12 cellular contexts compared by ENCODE assay signal in genomic region chr19:33395561-33396550, GRCh38. TPM values are rescaled to one million over a fixed set of nuclear protein-coding genes. Genes with fewer than 3 reads are reported as not detected.
DNase-seq lines count a peak whose midpoint lies in the region; ATAC-seq and TF ChIP-seq lines count a peak whose summit lies in the region.
"Had no signal": no experiment of that assay in that cellular context is flagged by ENCODE, and none has a peak within 500 bp of the region (broad histone marks: within the 10 kb centered on the region; RNA-seq: fewer than 3 reads in every experiment).

No MANE protein-coding gene starts in this region.

- no peak overlapping the region for H3K4me3 Mint-ChIP-seq in GM23338
- no peak overlapping the region for H3K4me3 Mint-ChIP-seq in stimulated activated memory B cell treated with anti-CD40 and anti-IgM and Interleukin-4, amounts not matched to agents 10 μg/mL and 1 μg/mL and 100 μg/mL, for 72 hours
- H3K4me3 Mint-ChIP-seq: activated B cell treated with CpG ODN at 0.5 μM for 24 hours; activated T-helper 1 cell treated with anti-CD3 and anti-CD28 coated beads, Interleukin-12 subunit alpha, Interleukin-12 subunit beta, Interleukin-2, Interleukin-4 antibody, amounts not matched to agents 30 ng/mL and 10 ng/mL and 1 ng/mL, durations not matched to agents 14 hours and 24 hours and 36 hours had no signal

- no peaks in the 10 kb centered on the region for H4K20me1 ChIP-seq in GM23338 (replicated peaks; ENCODE audit: insufficient read depth)

- no peaks in the 10 kb centered on the region for H3F3A ChIP-seq in GM23338 (replicated peaks; ENCODE audit: low read depth)

- ATAC-seq in GM23338 (no peak), lower lobe of right lung (peak; percentile 6 to 26)
- ATAC-seq in stimulated activated memory B cell treated with anti-CD40 and anti-IgM and Interleukin-4, amounts not matched to agents 10 μg/mL and 1 μg/mL and 100 μg/mL, for 72 hours, result no peak

- intact Hi-C loops in lower lobe of right lung (cut with DNase I), result no loop called here
- intact Hi-C loops in thyroid gland (cut with DNase I), result no loop called here

- no peak overlapping the region for H2AFZ ChIP-seq in GM23338
- H2AFZ ChIP-seq: hepatocyte had no signal

- TF ChIP-seq CTCF in GM23338 (conservative IDR thresholded peaks at IDR 0.05; ENCODE audit: low read depth in 2 of 2) (no peak), cardiac fibroblast (IDR thresholded peaks at IDR 0.05; ENCODE audit: low read depth, low read length) (no peak), lower lobe of right lung (IDR thresholded peaks at IDR 0.05) (no peak), thyroid gland (IDR thresholded peaks at IDR 0.05) (no peak)

- H3K27me3 ChIP-seq in GM23338 (ENCODE audit: insufficient read depth), result no peaks in the 10 kb centered on the region
- H3K27me3 ChIP-seq in lower lobe of right lung (ENCODE audit: low read depth), result no peaks in the 10 kb centered on the region
- no peaks in the 10 kb centered on the region for H3K27me3 ChIP-seq in thyroid gland
- H3K27me3 ChIP-seq: brain microvascular endothelial cell, hepatocyte had no signal

- no peaks in the 10 kb centered on the region for H3K79me2 ChIP-seq in GM23338 (replicated peaks; ENCODE audit: insufficient read depth)

- DNase-seq in GM23338 (ENCODE audit: low spot score) (no peak), cardiac fibroblast (ENCODE audit: low read depth in 2 of 2) (peak; percentile 67 to 76), lower lobe of right lung (peak; percentile 72), thyroid gland (peak; percentile 85 to 88), NCI-H1694 treated with DMSO at 0.1 percent for 48 hours (lab: John Stamatoyannopoulos, UW) (no peak), iPS-NIHi7 (ENCODE audit: extremely low spot score) (no peak)
- DNase-seq: activated B cell treated with CpG ODN at 0.5 μM for 24 hours, brain microvascular endothelial cell, Kasumi-1 had no signal

- H3K4me3 ChIP-seq in GM23338 (no peak overlapping the region), cardiac fibroblast (replicated peaks in 1 of 2; ENCODE audit: low read depth in 2 of 2, low read length in 2 of 2) (no peak overlapping the region), lower lobe of right lung (no peak overlapping the region), thyroid gland (replicated peaks in 1 of 3) (no peak overlapping the region)
- H3K4me3 ChIP-seq: hepatocyte had no signal

- H3K4me2 ChIP-seq in GM23338, result no peak overlapping the region
- H3K4me2 ChIP-seq: hepatocyte had no signal

- peaks cover 6% of the 10 kb centered on the region for H3K27me3 Mint-ChIP-seq in GM23338 (ENCODE audit: insufficient read depth, low read depth, poor library complexity)
- H3K27me3 Mint-ChIP-seq in stimulated activated memory B cell treated with anti-CD40 and anti-IgM and Interleukin-4, amounts not matched to agents 10 μg/mL and 1 μg/mL and 100 μg/mL, for 72 hours, result no peaks in the 10 kb centered on the region
- H3K27me3 Mint-ChIP-seq: activated B cell treated with CpG ODN at 0.5 μM for 24 hours had no signal

- no peaks in the 10 kb centered on the region; the same call in 2 of the 3 replicates for H3K9me3 Mint-ChIP-seq in GM23338
- no peaks in the 10 kb centered on the region for H3K9me3 Mint-ChIP-seq in stimulated activated memory B cell treated with anti-CD40 and anti-IgM and Interleukin-4, amounts not matched to agents 10 μg/mL and 1 μg/mL and 100 μg/mL, for 72 hours
- H3K9me3 Mint-ChIP-seq: activated B cell treated with CpG ODN at 0.5 μM for 24 hours; activated T-helper 1 cell treated with anti-CD3 and anti-CD28 coated beads, Interleukin-12 subunit alpha, Interleukin-12 subunit beta, Interleukin-2, Interleukin-4 antibody, amounts not matched to agents 30 ng/mL and 10 ng/mL and 1 ng/mL, durations not matched to agents 14 hours and 24 hours and 36 hours had no signal

- peaks cover 19% of the 10 kb centered on the region for H3K4me1 Mint-ChIP-seq in GM23338
- no peaks in the 10 kb centered on the region for H3K4me1 Mint-ChIP-seq in stimulated activated memory B cell treated with anti-CD40 and anti-IgM and Interleukin-4, amounts not matched to agents 10 μg/mL and 1 μg/mL and 100 μg/mL, for 72 hours
- H3K4me1 Mint-ChIP-seq: activated B cell treated with CpG ODN at 0.5 μM for 24 hours had no signal

- H3K36me3 Mint-ChIP-seq in GM23338 (ENCODE audit: low read depth), result no peaks in the 10 kb centered on the region
- H3K36me3 Mint-ChIP-seq in stimulated activated memory B cell treated with anti-CD40 and anti-IgM and Interleukin-4, amounts not matched to agents 10 μg/mL and 1 μg/mL and 100 μg/mL, for 72 hours, result peaks cover 7% of the 10 kb centered on the region

- H3K27ac ChIP-seq in GM23338 (ENCODE audit: low read depth), result no peak overlapping the region
- H3K27ac ChIP-seq in lower lobe of right lung, result no peak overlapping the region
- H3K27ac ChIP-seq in thyroid gland, result no peak overlapping the region
- H3K27ac ChIP-seq: brain microvascular endothelial cell, hepatocyte had no signal

- H3K4me1 ChIP-seq in GM23338 (ENCODE audit: insufficient read depth), result no peaks in the 10 kb centered on the region
- H3K4me1 ChIP-seq in lower lobe of right lung, result peaks cover 48% of the 10 kb centered on the region
- H3K4me1 ChIP-seq in thyroid gland, result peaks cover 20 to 74% of the 10 kb centered on the region in 2 donors

- H3K9me2 ChIP-seq in GM23338 (ENCODE audit: insufficient read depth), result no peaks in the 10 kb centered on the region

- WGBS in thyroid gland, 2 donors, result 60 to 91% methylated on average over 8 to 19 of the region's 31 CpGs

- TF ChIP-seq POLR2A in thyroid gland (IDR thresholded peaks at IDR 0.05), result no peak

- H3K9me3 ChIP-seq in lower lobe of right lung, result no peaks in the 10 kb centered on the region
- no peaks in the 10 kb centered on the region for H3K9me3 ChIP-seq in thyroid gland

- H3K36me3 ChIP-seq in GM23338 (ENCODE audit: insufficient read depth) (no peaks in the 10 kb centered on the region), lower lobe of right lung (peaks cover 6% of the 10 kb centered on the region), thyroid gland (no peaks in the 10 kb centered on the region)
- H3K36me3 ChIP-seq: brain microvascular endothelial cell had no signal

- peak overlapping the region; percentile 49; the same call in 1 of the 2 replicates for H3K27ac Mint-ChIP-seq in GM23338
- H3K27ac Mint-ChIP-seq in stimulated activated memory B cell treated with anti-CD40 and anti-IgM and Interleukin-4, amounts not matched to agents 10 μg/mL and 1 μg/mL and 100 μg/mL, for 72 hours, result no peak overlapping the region
- H3K27ac Mint-ChIP-seq: activated B cell treated with CpG ODN at 0.5 μM for 24 hours; activated T-helper 1 cell treated with anti-CD3 and anti-CD28 coated beads, Interleukin-12 subunit alpha, Interleukin-12 subunit beta, Interleukin-2, Interleukin-4 antibody, amounts not matched to agents 30 ng/mL and 10 ng/mL and 1 ng/mL, durations not matched to agents 14 hours and 24 hours and 36 hours had no signal

TF ChIP-seq in GM23338, 12 proteins besides CTCF, POLR2A, EP300 and RAD21 (continues in another document):
- TF ChIP-seq NANOG (IDR thresholded peaks at IDR 0.05; ENCODE audit: borderline replicate concordance) (no peak), ZNF114 (CRISPR knock-in tag; IDR thresholded peaks at IDR 0.05) (no peak), EZH2phosphoT487 (IDR thresholded peaks at IDR 0.05; ENCODE audit: unreplicated experiment) (no peak)
- TF ChIP-seq, protein P1, sequence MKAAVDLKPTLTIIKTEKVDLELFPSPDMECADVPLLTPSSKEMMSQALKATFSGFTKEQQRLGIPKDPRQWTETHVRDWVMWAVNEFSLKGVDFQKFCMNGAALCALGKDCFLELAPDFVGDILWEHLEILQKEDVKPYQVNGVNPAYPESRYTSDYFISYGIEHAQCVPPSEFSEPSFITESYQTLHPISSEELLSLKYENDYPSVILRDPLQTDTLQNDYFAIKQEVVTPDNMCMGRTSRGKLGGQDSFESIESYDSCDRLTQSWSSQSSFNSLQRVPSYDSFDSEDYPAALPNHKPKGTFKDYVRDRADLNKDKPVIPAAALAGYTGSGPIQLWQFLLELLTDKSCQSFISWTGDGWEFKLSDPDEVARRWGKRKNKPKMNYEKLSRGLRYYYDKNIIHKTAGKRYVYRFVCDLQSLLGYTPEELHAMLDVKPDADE (IDR thresholded peaks at IDR 0.05), result no peak

RNA-seq across cellular contexts. Expression of gene CEBPG, which starts 22.3 kb away (rescaled TPM):
- total RNA-seq in GM23338 (2014; rRNA removed; shearing (Covaris generic)), result 45.1 and 50.2 TPM in 2 replicates
- 20.9 and 25.9 TPM in 2 replicates for polyA plus RNA-seq in GM23338 (2016; fragmentation: Nextera tagmentation; extraction: Ambion mirVana)
- total RNA-seq in lower lobe of right lung, result 29.6 TPM
- total RNA-seq in thyroid gland, result 10 to 100 TPM; 19.8 to 33.8 (median 26.7) TPM

Comparison
In these comparisons a context has a peak if more than half of its experiments do, and no peak if none do; other contexts are left out.
1. ATAC-seq: peak in lower lobe of right lung (2 of 2); none in GM23338 (single experiment) and stimulated activated memory B cell treated with anti-CD40 and anti-IgM and Interleukin-4, amounts not matched to agents 10 μg/mL and 1 μg/mL and 100 μg/mL, for 72 hours (single experiment).
2. DNase-seq: peak in cardiac fibroblast (2 of 2), lower lobe of right lung (single experiment) and thyroid gland (2 of 2); none in GM23338 (single experiment), NCI-H1694 treated with DMSO at 0.1 percent for 48 hours (single experiment) and iPS-NIHi7 (single experiment).